10 cellular contexts compared by ENCODE assay signal in the genomic region with DNA sequence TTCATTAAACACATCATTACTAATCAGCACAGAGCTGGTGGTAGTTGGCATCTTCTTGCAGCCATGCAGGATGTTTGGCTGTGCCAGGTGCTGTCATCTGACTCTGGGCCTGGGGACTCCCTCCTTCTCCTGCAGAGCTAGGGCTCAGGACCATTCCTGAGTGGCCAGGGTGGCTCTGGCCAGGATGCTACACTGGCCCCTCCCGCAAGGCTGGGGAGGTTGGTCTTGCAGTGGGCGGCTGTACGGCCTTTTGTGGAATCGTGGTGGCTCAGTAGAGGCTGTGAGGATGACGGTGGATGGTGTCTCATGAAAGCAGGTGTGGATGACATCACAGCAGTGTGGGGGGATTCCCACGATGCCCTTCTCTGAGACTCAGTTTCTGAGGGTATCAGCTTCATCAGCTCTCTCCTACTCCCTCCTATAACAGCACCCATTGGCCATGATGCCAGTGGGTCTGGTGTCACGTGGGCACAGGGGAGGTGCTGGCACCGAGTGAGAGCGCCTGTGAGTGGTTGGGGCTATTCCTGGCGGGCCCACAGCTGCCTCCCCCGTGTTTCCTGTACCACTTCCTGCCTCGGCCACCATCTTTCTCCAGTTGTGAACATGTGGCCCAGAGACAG.
DNase-seq lines count a peak whose midpoint lies in the region; ATAC-seq and TF ChIP-seq lines count a peak whose summit lies in the region.
"Had no signal": no experiment of that assay in that cellular context is flagged by ENCODE, and none has a peak within 500 bp of the region (broad histone marks: within the 10 kb centered on the region; RNA-seq: fewer than 3 reads in every experiment).

No MANE protein-coding gene starts in this region.

- DNase-seq in NK-92 treated with Interleukin-12 subunit alpha and Interleukin-12 subunit beta, amount 100 ng/mL, for 24 hours (lab: John Stamatoyannopoulos, UW) = peak; percentile 45
- DNase-seq in NK-92 (lab: John Stamatoyannopoulos, UW; ENCODE audit: unreplicated experiment) (no peak), hypothalamus (lab: John Stamatoyannopoulos, UW) (no peak), GM13976 (ENCODE audit: low spot score) (no peak)
- peak; percentile 6 for DNase-seq in activated T-helper 1 cell treated with anti-CD3 and anti-CD28 coated beads, Interleukin-12 subunit alpha, Interleukin-12 subunit beta, Interleukin-2, Interleukin-4 antibody, amounts not matched to agents 30 ng/mL and 10 ng/mL and 1 ng/mL, durations not matched to agents 14 hours and 24 hours and 36 hours (ENCODE audit: low spot score)
- peak; percentile 84 for DNase-seq in natural killer cell treated with Interleukin-12 subunit alpha and Interleukin-12 subunit beta and Interleukin-15 and Interleukin-18, amount 100 ng/mL, for 72 hours (ENCODE audit: low spot score)
- peak; percentile 75 for DNase-seq in stimulated activated naive CD8-positive, alpha-beta T cell treated with anti-CD3 and anti-CD28 coated beads, Interleukin-15, Interleukin-2, amounts not matched to agents 100 U/mL and 50 U/mL, for 24 hours
- DNase-seq: aorta, testis had no signal

- intact Hi-C loops in activated T-helper 1 cell treated with anti-CD3 and anti-CD28 coated beads, Interleukin-12 subunit alpha, Interleukin-12 subunit beta, Interleukin-2, Interleukin-4 antibody, amounts not matched to agents 30 ng/mL and 10 ng/mL and 1 ng/mL, durations not matched to agents 14 hours and 24 hours and 36 hours (cut with micrococcal nuclease) = loop anchor here (5.0 to 10.0 kb wide), 3 partner anchors 80 to 258 kb away; a partner anchor contains a TSS

- peaks cover 29% of the 10 kb centered on the region for H3K27me3 Mint-ChIP-seq in activated T-helper 1 cell treated with anti-CD3 and anti-CD28 coated beads, Interleukin-12 subunit alpha, Interleukin-12 subunit beta, Interleukin-2, Interleukin-4 antibody, amounts not matched to agents 30 ng/mL and 10 ng/mL and 1 ng/mL, durations not matched to agents 14 hours and 24 hours and 36 hours (ENCODE audit: insufficient read depth)
- peaks cover 5 to 12% of the 10 kb centered on the region in 2 donors for H3K27me3 Mint-ChIP-seq in natural killer cell treated with Interleukin-12 subunit alpha and Interleukin-12 subunit beta and Interleukin-15 and Interleukin-18, amount 100 ng/mL, for 72 hours

- no peaks in the 10 kb centered on the region for H3K9me3 Mint-ChIP-seq in activated T-helper 1 cell treated with anti-CD3 and anti-CD28 coated beads, Interleukin-12 subunit alpha, Interleukin-12 subunit beta, Interleukin-2, Interleukin-4 antibody, amounts not matched to agents 30 ng/mL and 10 ng/mL and 1 ng/mL, durations not matched to agents 14 hours and 24 hours and 36 hours
- no peaks in the 10 kb centered on the region for H3K9me3 Mint-ChIP-seq in natural killer cell treated with Interleukin-12 subunit alpha and Interleukin-12 subunit beta and Interleukin-15 and Interleukin-18, amount 100 ng/mL, for 72 hours

- peak; percentile 91 to 94 for ATAC-seq in natural killer cell treated with Interleukin-12 subunit alpha and Interleukin-12 subunit beta and Interleukin-15 and Interleukin-18, amount 100 ng/mL, for 72 hours
- ATAC-seq in stimulated activated naive CD8-positive, alpha-beta T cell treated with anti-CD3 and anti-CD28 coated beads, Interleukin-15, Interleukin-2, amounts not matched to agents 100 U/mL and 50 U/mL, for 24 hours = peak; percentile 88
- no peak for ATAC-seq in GM21737 (IDR thresholded peaks at IDR 0.05; ENCODE audit: unreplicated experiment)

- H3K27ac Mint-ChIP-seq in activated T-helper 1 cell treated with anti-CD3 and anti-CD28 coated beads, Interleukin-12 subunit alpha, Interleukin-12 subunit beta, Interleukin-2, Interleukin-4 antibody, amounts not matched to agents 30 ng/mL and 10 ng/mL and 1 ng/mL, durations not matched to agents 14 hours and 24 hours and 36 hours = peak overlapping the region; percentile 55
- peak overlapping the region; percentile 66 to 79 for H3K27ac Mint-ChIP-seq in natural killer cell treated with Interleukin-12 subunit alpha and Interleukin-12 subunit beta and Interleukin-15 and Interleukin-18, amount 100 ng/mL, for 72 hours

- TF ChIP-seq CTCF in GM13976 (IDR thresholded peaks at IDR 0.05; ENCODE audit: borderline replicate concordance, control extremely low read depth, extremely low read depth, insufficient read depth, missing control alignments) = no peak

- no peak overlapping the region for H3K4me3 Mint-ChIP-seq in activated T-helper 1 cell treated with anti-CD3 and anti-CD28 coated beads, Interleukin-12 subunit alpha, Interleukin-12 subunit beta, Interleukin-2, Interleukin-4 antibody, amounts not matched to agents 30 ng/mL and 10 ng/mL and 1 ng/mL, durations not matched to agents 14 hours and 24 hours and 36 hours
- peak overlapping the region; percentile 59 for H3K4me3 Mint-ChIP-seq in natural killer cell treated with Interleukin-12 subunit alpha and Interleukin-12 subunit beta and Interleukin-15 and Interleukin-18, amount 100 ng/mL, for 72 hours

- in situ Hi-C loops in GM13976 (cut with MboI; ENCODE audit: low sequenced_read_pairs, unreplicated experiment) = no loop called here

- H3K36me3 Mint-ChIP-seq in activated T-helper 1 cell treated with anti-CD3 and anti-CD28 coated beads, Interleukin-12 subunit alpha, Interleukin-12 subunit beta, Interleukin-2, Interleukin-4 antibody, amounts not matched to agents 30 ng/mL and 10 ng/mL and 1 ng/mL, durations not matched to agents 14 hours and 24 hours and 36 hours (ENCODE audit: low read depth) = no peaks in the 10 kb centered on the region
- H3K36me3 Mint-ChIP-seq in natural killer cell treated with Interleukin-12 subunit alpha and Interleukin-12 subunit beta and Interleukin-15 and Interleukin-18, amount 100 ng/mL, for 72 hours = no peaks in the 10 kb centered on the region

- H3K4me1 Mint-ChIP-seq in activated T-helper 1 cell treated with anti-CD3 and anti-CD28 coated beads, Interleukin-12 subunit alpha, Interleukin-12 subunit beta, Interleukin-2, Interleukin-4 antibody, amounts not matched to agents 30 ng/mL and 10 ng/mL and 1 ng/mL, durations not matched to agents 14 hours and 24 hours and 36 hours (ENCODE audit: low read depth) = peaks cover 40% of the 10 kb centered on the region
- peaks cover 19 to 27% of the 10 kb centered on the region in 2 donors for H3K4me1 Mint-ChIP-seq in natural killer cell treated with Interleukin-12 subunit alpha and Interleukin-12 subunit beta and Interleukin-15 and Interleukin-18, amount 100 ng/mL, for 72 hours (ENCODE audit: low read depth in 2 of 2)

Comparison
In these comparisons a context has a peak if more than half of its experiments do, and no peak if none do; other contexts are left out.
1. DNase-seq: peak in NK-92 treated with Interleukin-12 subunit alpha and Interleukin-12 subunit beta, amount 100 ng/mL, for 24 hours (single experiment), activated T-helper 1 cell treated with anti-CD3 and anti-CD28 coated beads, Interleukin-12 subunit alpha, Interleukin-12 subunit beta, Interleukin-2, Interleukin-4 antibody, amounts not matched to agents 30 ng/mL and 10 ng/mL and 1 ng/mL, durations not matched to agents 14 hours and 24 hours and 36 hours (single experiment), natural killer cell treated with Interleukin-12 subunit alpha and Interleukin-12 subunit beta and Interleukin-15 and Interleukin-18, amount 100 ng/mL, for 72 hours (single experiment) and stimulated activated naive CD8-positive, alpha-beta T cell treated with anti-CD3 and anti-CD28 coated beads, Interleukin-15, Interleukin-2, amounts not matched to agents 100 U/mL and 50 U/mL, for 24 hours (single experiment); none in NK-92 (single experiment), hypothalamus (0 of 51) and GM13976 (single experiment).